ENCODE assay signal across 8 cellular contexts in the genomic region with DNA sequence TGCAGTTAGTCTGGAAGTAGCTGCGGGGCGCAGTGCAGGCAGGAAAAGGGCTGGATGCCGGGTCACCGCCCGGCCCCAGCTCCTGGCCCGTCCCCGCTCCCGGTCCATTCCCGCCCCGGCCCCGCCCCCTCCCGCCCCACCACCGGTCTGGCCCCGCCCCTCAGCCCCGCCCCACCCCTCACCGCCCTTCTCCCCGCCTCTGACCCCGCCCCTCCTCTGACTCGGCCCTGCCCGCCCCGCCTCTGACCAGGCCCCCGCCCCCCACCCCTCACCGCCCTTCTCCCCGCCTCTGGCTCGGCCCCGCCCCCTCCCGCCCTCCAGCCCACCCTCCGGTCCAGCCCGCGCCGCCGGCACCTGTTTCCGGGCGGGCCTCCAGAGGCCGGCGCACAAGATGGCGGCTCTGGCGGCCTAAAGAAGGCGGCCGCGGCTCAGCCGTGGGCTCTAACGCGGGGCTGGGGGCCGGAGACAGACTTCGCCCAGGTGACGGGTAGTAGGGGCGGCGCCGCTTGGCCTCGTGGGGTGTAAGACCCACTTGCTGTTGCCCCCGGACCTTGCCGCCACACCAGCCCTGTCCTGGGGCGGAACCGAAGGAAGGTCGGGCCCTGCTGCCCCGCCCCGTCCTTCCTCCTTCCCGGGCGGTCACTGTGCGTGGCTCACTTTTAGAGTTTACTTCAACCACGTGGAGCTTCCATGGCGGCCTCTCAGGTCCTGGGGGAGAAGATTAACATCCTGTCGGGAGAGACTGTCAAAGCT. TPM values are rescaled to one million over a fixed set of nuclear protein-coding genes. Genes with fewer than 3 reads are reported as not detected.
DNase-seq lines count a peak whose midpoint lies in the region; ATAC-seq, FAIRE-seq and TF ChIP-seq lines count a peak whose summit lies in the region.

TSS of gene UBIAD1 (plus strand) at position 357 of the 753 bp plus-strand sequence. CDS start at position 691, 334 bp downstream.

- H3K27me3 ChIP-seq in ascending aorta, result no peaks in the 10 kb centered on the region

- no peaks in the 10 kb centered on the region for H3K9me3 ChIP-seq in ascending aorta

- intact Hi-C loops in ascending aorta (cut with DNase I), result loop anchor here (1.0 to 5.0 kb wide), 4 partner anchors 11 to 481 kb away; partner anchors contain the start of genes EXOSC10 and MTOR

- H3K36me3 ChIP-seq in ascending aorta, result no peaks in the 10 kb centered on the region

- peak; percentile 78 for FAIRE-seq in GM18507 (lab: Jason Lieb, UNC)

- H3K4me1 ChIP-seq in ascending aorta, result peaks cover 0 to 29% of the 10 kb centered on the region in 2 donors

- H3K4me3 ChIP-seq in ascending aorta, result peak within 1 kb of the TSS; percentile 91 to 96

- TF ChIP-seq CTCF in ascending aorta (IDR thresholded peaks at IDR 0.05), result peak in 1 of 3 experiments; percentile 25

- peak; percentile 92 for DNase-seq in GM18507 (ENCODE audit: extremely low spot score, insufficient read length, low read depth)
- DNase-seq in NCI-H1694 treated with DMSO at 0.1 percent for 48 hours (lab: John Stamatoyannopoulos, UW), result peak; percentile 45
- DNase-seq in T-helper 22 cell (ENCODE audit: low read depth), result peak; percentile 76
- DNase-seq in ascending aorta (ENCODE audit: low spot score in 2 of 2), result peak; percentile 39 to 86
- peak; percentile 88 for DNase-seq in hepatic stellate cell (ENCODE audit: low spot score)
- peak; percentile 92 for DNase-seq in retina
- no peak for DNase-seq in cerebellar nuclear complex (lab: John Stamatoyannopoulos, UW)

- H3K27ac ChIP-seq in ascending aorta, result peak within 1 kb of the TSS; percentile 79 to 93

- peak; percentile 67 for ATAC-seq in HG02884 (IDR thresholded peaks at IDR 0.05; ENCODE audit: unreplicated experiment)

RNA-seq across cellular contexts. Expression of gene UBIAD1, which starts in this region (rescaled TPM):
- total RNA-seq in ascending aorta, result 53.0 TPM

Comparison
In these comparisons a context has a peak if more than half of its experiments do, and no peak if none do; other contexts are left out.
1. DNase-seq: peak in GM18507 (single experiment), NCI-H1694 treated with DMSO at 0.1 percent for 48 hours (single experiment), T-helper 22 cell (single experiment), ascending aorta (2 of 2), hepatic stellate cell (single experiment) and retina (single experiment); none in cerebellar nuclear complex (0 of 2).